Comparison of ENCODE assay signal across 19 cellular contexts in genomic region chr3:60772584-60772983, GRCh38.
A peak's percentile ranks its signal among the peaks of the same experiment; 100 is the strongest.
DNase-seq lines count a peak whose midpoint lies in the region; ATAC-seq and FAIRE-seq lines count a peak whose summit lies in the region.
"Had no signal": no experiment of that assay in that cellular context is flagged by ENCODE, and none has a peak within 500 bp of the region (broad histone marks: within the 10 kb centered on the region; RNA-seq: fewer than 3 reads in every experiment).

No MANE protein-coding gene starts in this region.

- H2BK5ac ChIP-seq in mesendoderm (ENCODE audit: low read length), result peak overlapping the region; percentile 75

- POLR2A ChIA-PET in activated CD4-positive, alpha-beta T cell treated with anti-CD3 and anti-CD28 coated beads for 36 hours (lab: Charles Lee), result no interaction called here

- FAIRE-seq in GM19239 (lab: Jason Lieb, UNC), result peak; percentile 8
- FAIRE-seq: D721Med had no signal

- no peak overlapping the region for H3K27ac Mint-ChIP-seq in activated CD4-positive, alpha-beta T cell treated with anti-CD3 and anti-CD28 coated beads for 36 hours
- H3K27ac Mint-ChIP-seq: CD4-positive, alpha-beta T cell had no signal

- peaks cover 4% of the 10 kb centered on the region for H3K9me3 Mint-ChIP-seq in activated CD4-positive, alpha-beta T cell treated with anti-CD3 and anti-CD28 coated beads for 36 hours (ENCODE audit: low read depth)
- H3K9me3 Mint-ChIP-seq: CD4-positive, alpha-beta T cell had no signal

- H3K79me2 ChIP-seq in mesendoderm (ENCODE audit: control insufficient read depth, insufficient read depth, low read length), result no peaks in the 10 kb centered on the region

- no peak for ATAC-seq in activated CD4-positive, alpha-beta T cell treated with anti-CD3 and anti-CD28 coated beads for 36 hours
- ATAC-seq: Panc1 had no signal

- H3K4me2 ChIP-seq in mesendoderm (ENCODE audit: low read length), result no peak overlapping the region
- H3K4me2 ChIP-seq: BLaER1 treated with 17β-estradiol and CSF1 and Interleukin-3, amounts not matched to agents 10 nM and 100 nM had no signal

- H3K56ac ChIP-seq in mesendoderm (ENCODE audit: low read length), result no peak overlapping the region

- no peak overlapping the region for H2BK15ac ChIP-seq in mesendoderm (replicated peaks; ENCODE audit: low read depth)

- H3K4ac ChIP-seq in mesendoderm (ENCODE audit: low read depth, low read length), result no peak overlapping the region

- no peaks in the 10 kb centered on the region for H3K4me1 ChIP-seq in NT2/D1 (ENCODE audit: insufficient read depth, insufficient read length)
- peaks cover 2% of the 10 kb centered on the region for H3K4me1 ChIP-seq in mesendoderm (ENCODE audit: control insufficient read depth, low read depth, low read length)
- H3K4me1 ChIP-seq: BLaER1 treated with 17β-estradiol and CSF1 and Interleukin-3, amounts not matched to agents 10 nM and 100 nM had no signal

- intact Hi-C loops in activated CD4-positive, alpha-beta T cell treated with anti-CD3 and anti-CD28 coated beads for 36 hours (cut with DNase I, micrococcal nuclease), result no loop called here

- DNase-seq in GM19239 (ENCODE audit: insufficient read length, low spot score), result no peak
- DNase-seq in NT2/D1 (ENCODE audit: low read depth, low spot score), result peak; percentile 61
- peak; percentile 71 for DNase-seq in iPS DF 4.7 (ENCODE audit: extremely low read depth, low spot score)
- DNase-seq in mesendoderm, result peak; percentile 88
- DNase-seq in activated CD4-positive, alpha-beta T cell treated with anti-CD3 and anti-CD28 coated beads for 36 hours, result no peak
- DNase-seq in activated naive CD4-positive, alpha-beta T cell treated with Interleukin-2 at 50 U/mL for 16 hours, result no peak
- DNase-seq in NCI-H146 treated with DMSO at 0.1 percent for 48 hours (lab: John Stamatoyannopoulos, UW; ENCODE audit: unreplicated experiment), result no peak
- DNase-seq: CD4-positive, alpha-beta T cell; HCEC 1CT; NCI-H1048; NCI-H1417; NCI-H1694 treated with DMSO at 0.1 percent for 48 hours; NCI-H2081; NCI-H2227 treated with DMSO at 0.1 percent for 48 hours; NCI-H526 treated with DMSO at 0.1 percent for 48 hours; SHP77 treated with DMSO at 0.1 percent for 48 hours had no signal

- WGBS in mesendoderm (ENCODE audit: extremely low coverage, insufficient coverage, low lambda C conversion rate), result no CpG with 5 or more reads among the region's 3 CpGs

- H3K4me3 Mint-ChIP-seq in activated CD4-positive, alpha-beta T cell treated with anti-CD3 and anti-CD28 coated beads for 36 hours, result no peak overlapping the region
- H3K4me3 Mint-ChIP-seq: CD4-positive, alpha-beta T cell had no signal

- H3K27ac ChIP-seq in mesendoderm (ENCODE audit: low read depth, low read length), result peak overlapping the region; percentile 40
- H3K27ac ChIP-seq: BLaER1 treated with 17β-estradiol and CSF1 and Interleukin-3, amounts not matched to agents 10 nM and 100 nM had no signal

- H2AK5ac ChIP-seq in mesendoderm (ENCODE audit: low read length), result no peak overlapping the region

- H4K8ac ChIP-seq in mesendoderm (ENCODE audit: low read depth, low read length), result no peak overlapping the region

- H3K36me3 ChIP-seq in NT2/D1 (ENCODE audit: insufficient read depth, insufficient read length, low read length) (no peaks in the 10 kb centered on the region), mesendoderm (ENCODE audit: control insufficient read depth, insufficient read depth, low read length) (no peaks in the 10 kb centered on the region)
- H3K36me3 ChIP-seq: BLaER1 treated with 17β-estradiol and CSF1 and Interleukin-3, amounts not matched to agents 10 nM and 100 nM had no signal

- H3K27me3 ChIP-seq in NT2/D1 (ENCODE audit: insufficient read depth, insufficient read length) (no peaks in the 10 kb centered on the region), mesendoderm (ENCODE audit: insufficient read depth, low read length, poor library complexity) (no peaks in the 10 kb centered on the region)
- H3K27me3 ChIP-seq: BLaER1 treated with 17β-estradiol and CSF1 and Interleukin-3, amounts not matched to agents 10 nM and 100 nM had no signal

- H4K5ac ChIP-seq in mesendoderm (ENCODE audit: low read length), result no peak overlapping the region

- CTCF ChIA-PET in activated CD4-positive, alpha-beta T cell treated with anti-CD3 and anti-CD28 coated beads for 36 hours (lab: Charles Lee), result interaction anchor here (0.7 kb wide), 1 partner anchor 1753 kb away, joined by 3 read pairs; no protein-coding TSS in a partner anchor

- no peaks in the 10 kb centered on the region for H3K27me3 Mint-ChIP-seq in activated CD4-positive, alpha-beta T cell treated with anti-CD3 and anti-CD28 coated beads for 36 hours
- H3K27me3 Mint-ChIP-seq: CD4-positive, alpha-beta T cell had no signal

- H3K4me1 Mint-ChIP-seq in activated CD4-positive, alpha-beta T cell treated with anti-CD3 and anti-CD28 coated beads for 36 hours, result no peaks in the 10 kb centered on the region

- H3K79me1 ChIP-seq in mesendoderm (ENCODE audit: low read length), result no peaks in the 10 kb centered on the region

- no peak overlapping the region for H2BK120ac ChIP-seq in mesendoderm (ENCODE audit: low read depth, low read length)

- no peak overlapping the region for H3K18ac ChIP-seq in mesendoderm (ENCODE audit: low read length)

- H3K9ac ChIP-seq in NT2/D1 (ENCODE audit: insufficient read length, low read depth) (no peak overlapping the region), mesendoderm (ENCODE audit: low read length) (no peak overlapping the region)
- H3K9ac ChIP-seq: BLaER1 treated with 17β-estradiol and CSF1 and Interleukin-3, amounts not matched to agents 10 nM and 100 nM had no signal

- H3K9me3 ChIP-seq in NT2/D1 (ENCODE audit: insufficient read depth, low read length), result peaks cover 47% of the 10 kb centered on the region

- H3K4me3 ChIP-seq in NT2/D1 (ENCODE audit: insufficient read length, low read depth) (no peak overlapping the region), mesendoderm (ENCODE audit: low read length) (no peak overlapping the region)
- H3K4me3 ChIP-seq: BLaER1 treated with 17β-estradiol and CSF1 and Interleukin-3, amounts not matched to agents 10 nM and 100 nM had no signal

- no peak overlapping the region for H3K23ac ChIP-seq in mesendoderm (ENCODE audit: low read length)

- H3K36me3 Mint-ChIP-seq in activated CD4-positive, alpha-beta T cell treated with anti-CD3 and anti-CD28 coated beads for 36 hours (ENCODE audit: low read depth), result no peaks in the 10 kb centered on the region

Comparison
In these comparisons a context has a peak if more than half of its experiments do, and no peak if none do; other contexts are left out.
1. DNase-seq: peak in NT2/D1 (single experiment), iPS DF 4.7 (single experiment) and mesendoderm (single experiment); none in GM19239 (single experiment), activated CD4-positive, alpha-beta T cell treated with anti-CD3 and anti-CD28 coated beads for 36 hours (single experiment), activated naive CD4-positive, alpha-beta T cell treated with Interleukin-2 at 50 U/mL for 16 hours (single experiment) and NCI-H146 treated with DMSO at 0.1 percent for 48 hours (single experiment).